Comparison of ENCODE assay signal across 17 cellular contexts in the genomic region with DNA sequence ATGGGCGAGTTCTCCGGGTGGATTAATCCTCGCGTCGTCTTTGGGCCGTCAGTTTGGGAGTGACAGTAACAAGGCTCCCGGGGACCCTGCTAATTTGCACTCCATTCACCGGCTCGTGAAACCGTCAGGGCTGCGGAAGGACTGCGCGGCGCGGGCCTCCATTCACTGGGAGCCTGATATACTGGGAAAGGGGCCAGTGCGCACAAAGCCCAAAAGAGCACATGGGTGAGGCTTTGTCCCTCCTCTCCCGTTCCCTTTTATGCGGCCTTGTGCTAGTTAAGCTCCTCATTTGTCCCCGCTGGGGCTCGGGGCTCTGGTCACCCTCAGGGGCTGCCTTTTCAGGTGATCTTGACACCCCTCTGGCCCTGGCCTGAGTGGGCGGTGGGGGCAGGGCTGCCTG.
"Had no signal": no experiment of that assay in that cellular context is flagged by ENCODE, and none has a peak within 500 bp of the region (broad histone marks: within the 10 kb centered on the region; RNA-seq: fewer than 3 reads in every experiment).

No MANE protein-coding gene starts in this region.

- H3K4me3 Mint-ChIP-seq: activated CD4-positive, alpha-beta T cell treated with anti-CD3 and anti-CD28 coated beads, Interleukin-2, amount 10 ng/mL, durations not matched to agents 7 days and 5 days; activated T-cell treated with anti-CD3 and anti-CD28 coated beads, Interleukin-2, amount 50 U/mL, for 72 hours; endodermal cell; natural killer cell treated with Interleukin-12 subunit alpha and Interleukin-12 subunit beta and Interleukin-15 and Interleukin-18, amount 100 ng/mL, for 72 hours; stimulated activated naive CD8-positive, alpha-beta T cell treated with anti-CD3 and anti-CD28 coated beads, Interleukin-15, amount 100 ng/mL, for 72 hours had no signal

- ATAC-seq: activated naive CD4-positive, alpha-beta T cell treated with anti-CD3 and anti-CD28 coated beads, Interleukin-2, amount 50 U/mL, for 72 hours; activated T-cell treated with anti-CD3 and anti-CD28 coated beads, Interleukin-2, amount 50 U/mL, for 72 hours; gastroesophageal sphincter; left ventricle myocardium superior; stimulated activated naive CD8-positive, alpha-beta T cell treated with anti-CD3 and anti-CD28 coated beads, Interleukin-15, amount 100 ng/mL, for 72 hours; upper lobe of right lung had no signal

- H3K4me1 Mint-ChIP-seq: activated CD4-positive, alpha-beta T cell treated with anti-CD3 and anti-CD28 coated beads, Interleukin-2, amount 10 ng/mL, durations not matched to agents 7 days and 5 days; endodermal cell; stimulated activated naive CD8-positive, alpha-beta T cell treated with anti-CD3 and anti-CD28 coated beads, Interleukin-15, amount 100 ng/mL, for 72 hours had no signal

- DNase-seq: activated CD4-positive, alpha-beta T cell treated with anti-CD3 and anti-CD28 coated beads, Interleukin-2, amount 10 ng/mL, durations not matched to agents 7 days and 5 days; activated CD8-positive, alpha-beta memory T cell treated with anti-CD3 and anti-CD28 coated beads, Interleukin-2, amount 50 U/mL, for 48 hours; activated gamma-delta T cell; activated T-cell treated with anti-CD3 and anti-CD28 coated beads, Interleukin-2, amount 50 U/mL, for 72 hours; brain microvascular endothelial cell; dermis blood vessel endothelial cell; endodermal cell; erythroblast; left ventricle myocardium superior; mesenchymal stem cell; ovary; stimulated activated CD4-positive, alpha-beta T cell treated with anti-CD3 and anti-CD28 coated beads, Interleukin-1b, Interleukin-23, amount 100 ng/mL, for 48 hours; stimulated activated naive CD8-positive, alpha-beta T cell treated with anti-CD3 and anti-CD28 coated beads, Interleukin-15, amount 100 ng/mL, for 72 hours; upper lobe of right lung had no signal

- H3K9me3 Mint-ChIP-seq: activated CD4-positive, alpha-beta T cell treated with anti-CD3 and anti-CD28 coated beads, Interleukin-2, amount 10 ng/mL, durations not matched to agents 7 days and 5 days; activated naive CD4-positive, alpha-beta T cell treated with anti-CD3 and anti-CD28 coated beads, Interleukin-2, amount 50 U/mL, for 72 hours; activated T-cell treated with anti-CD3 and anti-CD28 coated beads, Interleukin-2, amount 50 U/mL, for 72 hours; endodermal cell; natural killer cell treated with Interleukin-12 subunit alpha and Interleukin-12 subunit beta and Interleukin-15 and Interleukin-18, amount 100 ng/mL, for 72 hours; stimulated activated naive CD8-positive, alpha-beta T cell treated with anti-CD3 and anti-CD28 coated beads, Interleukin-15, amount 100 ng/mL, for 72 hours had no signal

- H3K27ac Mint-ChIP-seq: activated CD4-positive, alpha-beta T cell treated with anti-CD3 and anti-CD28 coated beads, Interleukin-2, amount 10 ng/mL, durations not matched to agents 7 days and 5 days; activated naive CD4-positive, alpha-beta T cell treated with anti-CD3 and anti-CD28 coated beads, Interleukin-2, amount 50 U/mL, for 72 hours; activated T-cell treated with anti-CD3 and anti-CD28 coated beads, Interleukin-2, amount 50 U/mL, for 72 hours; endodermal cell; natural killer cell treated with Interleukin-12 subunit alpha and Interleukin-12 subunit beta and Interleukin-15 and Interleukin-18, amount 100 ng/mL, for 72 hours; stimulated activated naive CD8-positive, alpha-beta T cell treated with anti-CD3 and anti-CD28 coated beads, Interleukin-15, amount 100 ng/mL, for 72 hours had no signal

- H3K27me3 Mint-ChIP-seq: activated CD4-positive, alpha-beta T cell treated with anti-CD3 and anti-CD28 coated beads, Interleukin-2, amount 10 ng/mL, durations not matched to agents 7 days and 5 days; natural killer cell treated with Interleukin-12 subunit alpha and Interleukin-12 subunit beta and Interleukin-15 and Interleukin-18, amount 100 ng/mL, for 72 hours had no signal

- H3K36me3 Mint-ChIP-seq: activated naive CD4-positive, alpha-beta T cell treated with anti-CD3 and anti-CD28 coated beads, Interleukin-2, amount 50 U/mL, for 72 hours; natural killer cell treated with Interleukin-12 subunit alpha and Interleukin-12 subunit beta and Interleukin-15 and Interleukin-18, amount 100 ng/mL, for 72 hours had no signal
